In the genomic region with DNA sequence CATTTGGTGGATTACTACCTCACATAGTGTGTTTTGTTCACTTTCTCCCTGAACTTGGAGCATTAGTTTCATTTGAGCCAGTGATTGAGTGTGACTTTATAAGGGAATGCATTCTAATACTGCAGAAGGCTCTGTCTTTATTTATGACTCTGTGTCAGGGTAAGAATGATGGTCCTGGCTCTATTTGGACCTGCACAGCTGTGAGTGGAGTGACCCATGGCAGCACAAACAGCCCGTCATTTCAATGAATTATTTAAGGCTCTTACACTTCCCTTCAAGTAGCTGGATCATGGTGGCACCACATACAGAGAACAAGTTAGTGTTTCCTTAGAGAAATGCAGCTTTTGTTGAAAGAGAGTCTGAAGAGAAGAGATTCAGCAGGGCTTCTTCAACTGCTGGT, we compare ENCODE assay signal across 1 cellular context.
TF ChIP-seq lines count a peak whose summit lies in the region.

No MANE protein-coding gene starts in this region.

TF ChIP-seq in H1, 55 proteins besides CTCF, POLR2A, EP300 and RAD21:
- TF ChIP-seq, protein P1, sequence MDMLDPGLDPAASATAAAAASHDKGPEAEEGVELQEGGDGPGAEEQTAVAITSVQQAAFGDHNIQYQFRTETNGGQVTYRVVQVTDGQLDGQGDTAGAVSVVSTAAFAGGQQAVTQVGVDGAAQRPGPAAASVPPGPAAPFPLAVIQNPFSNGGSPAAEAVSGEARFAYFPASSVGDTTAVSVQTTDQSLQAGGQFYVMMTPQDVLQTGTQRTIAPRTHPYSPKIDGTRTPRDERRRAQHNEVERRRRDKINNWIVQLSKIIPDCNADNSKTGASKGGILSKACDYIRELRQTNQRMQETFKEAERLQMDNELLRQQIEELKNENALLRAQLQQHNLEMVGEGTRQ (IDR thresholded peaks at IDR 0.05; ENCODE audit: low read length): no peak
- TF ChIP-seq HDAC6 (IDR thresholded peaks at IDR 0.05; ENCODE audit: low read depth, low read length) (no peak), SIX5 (IDR thresholded peaks at IDR 0.05; ENCODE audit: low read depth, low read length) (no peak)
